8 cellular contexts compared by ENCODE assay signal in the genomic region with DNA sequence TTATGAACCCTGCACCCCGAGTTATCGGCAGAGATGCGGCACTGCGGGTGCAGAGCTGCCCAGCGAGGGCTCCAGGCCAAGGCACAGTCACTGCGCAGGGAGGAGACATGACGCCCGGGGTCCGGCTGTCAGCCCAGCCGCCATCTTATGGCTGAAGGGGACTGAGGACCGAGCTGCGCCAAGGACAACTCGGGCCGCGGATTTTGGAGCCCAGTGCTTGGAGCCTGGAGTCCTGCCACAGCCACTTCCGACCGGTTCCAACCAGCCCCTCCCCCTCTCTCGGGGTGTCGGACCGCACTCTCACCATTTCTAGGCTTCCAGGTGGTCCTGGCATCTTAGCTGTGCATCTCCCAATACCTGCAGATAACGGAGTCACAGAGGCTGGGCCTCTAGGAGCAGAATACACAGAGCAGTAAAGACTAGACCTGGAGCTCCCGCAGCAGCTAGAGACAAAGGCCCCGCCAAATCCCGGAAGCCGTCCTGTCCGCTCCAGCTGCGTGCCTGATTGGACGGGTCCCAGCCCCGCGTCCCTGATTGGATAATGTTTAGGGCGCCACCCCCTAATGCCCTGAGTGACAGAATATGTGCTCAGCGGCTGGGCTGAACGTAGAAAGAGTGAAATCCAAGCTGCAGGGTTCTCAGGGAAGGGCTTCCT. TPM values are rescaled to one million over a fixed set of nuclear protein-coding genes. Genes with fewer than 3 reads are reported as not detected.
DNase-seq lines count a peak whose midpoint lies in the region; ATAC-seq and TF ChIP-seq lines count a peak whose summit lies in the region.

Gene ZNF680 (minus strand): TSS at position 451 of the 655 bp plus-strand sequence. CDS start 117 bp downstream, at position 334.

- H3K4me3 ChIP-seq in HUES64 (ENCODE audit: low read length) (peak within 1 kb of the TSS; percentile 83), OCI-LY7 (ENCODE audit: low read depth, low read length, poor library complexity, severe bottlenecking) (peak within 1 kb of the TSS; percentile 77), muscle layer of duodenum (ENCODE audit: low read depth in 1 of 2, low read length in 2 of 2) (peak within 1 kb of the TSS; percentile 85 to 100)

- CTCF ChIA-PET in OCI-LY7 (lab: Charles Lee; ENCODE audit: unreplicated experiment): interaction anchor here (1.2 to 1.3 kb wide), 2 partner anchors 67 to 248 kb away, joined by 3 to 4 read pairs; partner anchors contain the start of gene ZNF736

- peak within 1 kb of the TSS; percentile 55 for H3K4me2 ChIP-seq in OCI-LY7 (ENCODE audit: low read length)

- ATAC-seq in GM21515 (IDR thresholded peaks at IDR 0.05; ENCODE audit: unreplicated experiment): peak; percentile 100
- ATAC-seq in activated T-cell treated with anti-CD3 and anti-CD28 coated beads, Interleukin-2, amount 50 U/mL, for 4 hours: peak; percentile 99 to 100
- peak; percentile 100 for ATAC-seq in esophagus mucosa

- TF ChIP-seq CTCF in OCI-LY7 (conservative IDR thresholded peaks at IDR 0.05; ENCODE audit: low read length): no peak

- WGBS in HUES64: under 1% methylated on average over 33 of the region's 33 CpGs

- intact Hi-C loops in OCI-LY7 (cut with micrococcal nuclease; ENCODE audit: unreplicated experiment): loop anchor here (5.0 to 10.0 kb wide), 3 partner anchors 55 to 472 kb away; no protein-coding TSS in a partner anchor

- H3K9ac ChIP-seq in HUES64 (ENCODE audit: low read depth, low read length): peak within 1 kb of the TSS; percentile 93

- peaks cover 19% of the 10 kb centered on the region for H3K36me3 Mint-ChIP-seq in activated T-cell treated with anti-CD3 and anti-CD28 coated beads, Interleukin-2, amount 50 U/mL, for 4 hours (ENCODE audit: insufficient read depth)

- no peaks in the 10 kb centered on the region for H3K27me3 Mint-ChIP-seq in activated T-cell treated with anti-CD3 and anti-CD28 coated beads, Interleukin-2, amount 50 U/mL, for 4 hours (ENCODE audit: low read depth)

- DNase-seq in DMS 273 treated with DMSO at 0.1 percent for 48 hours (lab: John Stamatoyannopoulos, UW): peak; percentile 98
- peak; percentile 97 for DNase-seq in OCI-LY7 (ENCODE audit: low spot score)
- peak; percentile 80 for DNase-seq in activated T-cell treated with anti-CD3 and anti-CD28 coated beads, Interleukin-2, amount 50 U/mL, for 4 hours
- DNase-seq in stimulated activated CD8-positive, alpha-beta memory T cell treated with anti-CD3 and anti-CD28 coated beads, Interleukin-7, amount 100 ng/mL, for 48 hours (ENCODE audit: extremely low read depth in 1 of 2, low read depth in 1 of 2): peak; percentile 66 to 85

- no peaks in the 10 kb centered on the region for H4K20me1 ChIP-seq in OCI-LY7 (ENCODE audit: insufficient read depth, low read length)

- peaks cover 56% of the 10 kb centered on the region for H3K79me2 ChIP-seq in OCI-LY7 (ENCODE audit: insufficient read depth, low read depth, low read length)

- H3K27me3 ChIP-seq in HUES64 (ENCODE audit: insufficient read depth, low read length) (no peaks in the 10 kb centered on the region), muscle layer of duodenum (ENCODE audit: low read depth, low read length) (no peaks in the 10 kb centered on the region)

- no peaks in the 10 kb centered on the region for H3K9me3 ChIP-seq in HUES64 (ENCODE audit: insufficient read depth, low read depth, low read length)
- no peaks in the 10 kb centered on the region for H3K9me3 ChIP-seq in OCI-LY7 (ENCODE audit: low read length)
- H3K9me3 ChIP-seq in muscle layer of duodenum (ENCODE audit: control insufficient read depth in 1 of 2, low read length in 2 of 2): no peaks in the 10 kb centered on the region

- peaks cover 17% of the 10 kb centered on the region for H3K4me1 ChIP-seq in HUES64 (ENCODE audit: insufficient read depth, low read length)
- peaks cover 47% of the 10 kb centered on the region for H3K4me1 ChIP-seq in OCI-LY7 (ENCODE audit: insufficient read depth, low read length, poor library complexity, severe bottlenecking)
- peaks cover 0 to 6% of the 10 kb centered on the region in 2 donors for H3K4me1 ChIP-seq in muscle layer of duodenum (ENCODE audit: control insufficient read depth in 1 of 2, insufficient read depth in 2 of 2, low read length in 2 of 2)

- no peaks in the 10 kb centered on the region for H3K9me2 ChIP-seq in OCI-LY7 (ENCODE audit: insufficient read depth, low read length)

- H3K36me3 ChIP-seq in HUES64 (ENCODE audit: insufficient read depth, low read length): peaks cover 12% of the 10 kb centered on the region
- H3K36me3 ChIP-seq in OCI-LY7 (ENCODE audit: insufficient read depth, low read length): peaks cover 22% of the 10 kb centered on the region
- H3K36me3 ChIP-seq in muscle layer of duodenum (ENCODE audit: control insufficient read depth in 1 of 2, insufficient read depth in 2 of 2, low read length in 2 of 2): peaks cover 0 to 3% of the 10 kb centered on the region in 2 donors

- H3K4me3 Mint-ChIP-seq in activated T-cell treated with anti-CD3 and anti-CD28 coated beads, Interleukin-2, amount 50 U/mL, for 4 hours: peak within 1 kb of the TSS; percentile 100

- peak within 1 kb of the TSS; percentile 69 for H2AFZ ChIP-seq in OCI-LY7 (ENCODE audit: low read length)

- BruUV-seq in OCI-LY7 (replicated peaks; lab: Mats Ljungman, UMichigan): no TSS peak

- POLR2A ChIA-PET in OCI-LY7 (lab: Charles Lee): interaction anchor here (0.5 to 1.9 kb wide), 20 partner anchors 8 to 1335 kb away, joined by 3 to 13 read pairs (median 6); partner anchors contain the start of genes ZNF107 and ZNF736

- H3K27ac ChIP-seq in HUES64 (ENCODE audit: low read depth, low read length) (peak within 1 kb of the TSS; percentile 97), OCI-LY7 (ENCODE audit: low read depth, low read length, poor library complexity, severe bottlenecking) (peak within 1 kb of the TSS; percentile 86), muscle layer of duodenum (ENCODE audit: low read length) (peak within 1 kb of the TSS; percentile 69)

- peaks cover 3% of the 10 kb centered on the region for H3K9me3 Mint-ChIP-seq in activated T-cell treated with anti-CD3 and anti-CD28 coated beads, Interleukin-2, amount 50 U/mL, for 4 hours

- peaks cover 31% of the 10 kb centered on the region for H3K4me1 Mint-ChIP-seq in activated T-cell treated with anti-CD3 and anti-CD28 coated beads, Interleukin-2, amount 50 U/mL, for 4 hours (ENCODE audit: low read depth)

RNA-seq across cellular contexts. Expression of gene ZNF680, which starts in this region (rescaled TPM):
- polyA plus RNA-seq in HUES64 (2013, experiment 1 of 2): 17.0 TPM
- polyA plus RNA-seq in HUES64 (2013, experiment 2 of 2): 19.7 TPM
- total RNA-seq in OCI-LY7 (2014; rRNA removed; shearing (Covaris generic)): 55.9 and 62.6 TPM in 2 replicates
- total RNA-seq in OCI-LY7 (2022): 48.4 and 58.4 TPM in 2 replicates
- total RNA-seq in activated T-cell treated with anti-CD3 and anti-CD28 coated beads, Interleukin-2, amount 50 U/mL, for 4 hours: 1 to 10 TPM; 4.8 to 6.1 (median 5.2) TPM
- 4.9 TPM for total RNA-seq in esophagus mucosa

Comparison
In these comparisons a context has a peak if more than half of its experiments do, and no peak if none do; other contexts are left out.
1. Peak in every context shown above with its lines: DNase-seq, ATAC-seq, H3K4me3 ChIP-seq and H3K27ac ChIP-seq.